In the genomic region with DNA sequence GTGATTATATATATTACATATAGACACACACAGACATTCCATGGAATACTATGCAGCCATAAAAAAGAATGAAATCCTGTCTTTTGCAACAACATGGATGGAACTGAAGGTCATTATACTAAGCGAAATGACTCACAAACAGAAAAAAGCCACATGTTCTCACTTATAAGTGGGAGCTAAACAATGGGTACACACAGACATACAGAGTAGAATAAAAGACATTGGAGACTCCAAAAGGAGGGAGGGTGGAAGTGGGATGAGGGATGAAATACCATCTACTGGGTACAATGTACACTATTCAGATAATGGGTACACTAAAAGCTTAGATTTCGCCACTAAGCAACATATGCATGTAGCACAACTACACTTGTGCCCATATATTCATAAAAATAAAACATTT, we compare ENCODE assay signal across 38 cellular contexts.
"Had no signal": no experiment of that assay in that cellular context is flagged by ENCODE, and none has a peak within 500 bp of the region (broad histone marks: within the 10 kb centered on the region; RNA-seq: fewer than 3 reads in every experiment).

No MANE protein-coding gene starts in this region.

- DNase-seq: activated effector memory CD4-positive, alpha-beta T cell treated with anti-CD3 and anti-CD28 coated beads, Interleukin-2, amount 50 U/mL, for 16 hours; activated effector memory CD4-positive, alpha-beta T cell treated with Interleukin-2 at 50 U/mL for 16 hours; activated gamma-delta T cell; activated gamma-delta T cell treated with Interleukin-2 at 50 U/mL for 16 hours; activated naive CD4-positive, alpha-beta T cell; activated naive CD4-positive, alpha-beta T cell treated with anti-CD3 and anti-CD28 coated beads for 36 hours; activated naive CD4-positive, alpha-beta T cell treated with anti-CD3 and anti-CD28 coated beads, Interleukin-2, amount 10 ng/mL, durations not matched to agents 7 days and 5 days; activated naive CD4-positive, alpha-beta T cell treated with anti-CD3 and anti-CD28 coated beads, Interleukin-2, amount 50 U/mL, for 16 hours; activated naive CD4-positive, alpha-beta T cell treated with Interleukin-2 at 50 U/mL for 16 hours; activated naive CD8-positive, alpha-beta T cell treated with anti-CD3 and anti-CD28 coated beads for 36 hours; activated naive CD8-positive, alpha-beta T cell treated with anti-CD3 and anti-CD28 coated beads, Interleukin-2, amount 10 ng/mL, durations not matched to agents 7 days and 5 days; activated naive CD8-positive, alpha-beta T cell treated with anti-CD3 and anti-CD28 coated beads, Interleukin-2, amount 50 U/mL, for 24 hours; activated T-cell treated with anti-CD3 and anti-CD28 coated beads, Interleukin-2, amount 50 U/mL, for 1 hour; activated T-cell treated with anti-CD3 and anti-CD28 coated beads, Interleukin-2, amount 50 U/mL, for 24 hours; activated T-cell treated with anti-CD3 and anti-CD28 coated beads, Interleukin-2, amount 50 U/mL, for 4 hours; activated T-cell treated with anti-CD3 and anti-CD28 coated beads, Interleukin-2, amount 50 U/mL, for 48 hours; activated T-cell treated with anti-CD3 and anti-CD28 coated beads, Interleukin-2, amount 50 U/mL, for 72 hours; adrenal gland; amniotic stem cell; amygdala; anterior cingulate cortex; aorta; body of pancreas; brain microvascular endothelial cell; caudate nucleus; central memory CD4-positive, alpha-beta T cell; cerebellar nuclear complex had no signal

- H3K4me1 ChIP-seq: adrenal gland, ascending aorta, body of pancreas, breast epithelium had no signal

- H3K9me3 ChIP-seq: adrenal gland, ascending aorta, body of pancreas, breast epithelium had no signal

- H3K27me3 ChIP-seq: adrenal gland, ascending aorta, body of pancreas, brain microvascular endothelial cell, breast epithelium, cardiac muscle cell had no signal

- H3K4me3 ChIP-seq: adrenal gland, ascending aorta, body of pancreas, breast epithelium, cardiac muscle cell had no signal

- H3K36me3 Mint-ChIP-seq: activated naive CD4-positive, alpha-beta T cell treated with anti-CD3 and anti-CD28 coated beads, Interleukin-2, amount 10 ng/mL, durations not matched to agents 7 days and 5 days; activated naive CD4-positive, alpha-beta T cell treated with anti-CD3 and anti-CD28 coated beads, Interleukin-2, amount 50 U/mL, for 24 hours; activated naive CD4-positive, alpha-beta T cell treated with anti-CD3 and anti-CD28 coated beads, Interleukin-2, amount 50 U/mL, for 72 hours; activated naive CD8-positive, alpha-beta T cell; activated naive CD8-positive, alpha-beta T cell treated with anti-CD3 and anti-CD28 coated beads for 36 hours; activated naive CD8-positive, alpha-beta T cell treated with anti-CD3 and anti-CD28 coated beads, Interleukin-2, amount 10 ng/mL, durations not matched to agents 7 days and 5 days had no signal

- H3K4me1 Mint-ChIP-seq: activated naive CD4-positive, alpha-beta T cell treated with anti-CD3 and anti-CD28 coated beads, Interleukin-2, amount 10 ng/mL, durations not matched to agents 7 days and 5 days; activated naive CD4-positive, alpha-beta T cell treated with anti-CD3 and anti-CD28 coated beads, Interleukin-2, amount 50 U/mL, for 24 hours; activated naive CD8-positive, alpha-beta T cell treated with anti-CD3 and anti-CD28 coated beads for 36 hours; activated naive CD8-positive, alpha-beta T cell treated with anti-CD3 and anti-CD28 coated beads, Interleukin-2, amount 10 ng/mL, durations not matched to agents 7 days and 5 days; activated naive CD8-positive, alpha-beta T cell treated with anti-CD3 and anti-CD28 coated beads, Interleukin-2, amount 50 U/mL, for 24 hours; activated T-helper 17 cell treated with anti-CD3 and anti-CD28 coated beads, Interleukin-2, amount 50 U/mL, for 72 hours; central memory CD8-positive, alpha-beta T cell had no signal

- H3K36me3 ChIP-seq: adrenal gland, ascending aorta, brain microvascular endothelial cell, breast epithelium, cardiac muscle cell had no signal

- H3K27me3 Mint-ChIP-seq: activated naive CD4-positive, alpha-beta T cell treated with anti-CD3 and anti-CD28 coated beads, Interleukin-2, amount 10 ng/mL, durations not matched to agents 7 days and 5 days; activated naive CD8-positive, alpha-beta T cell treated with anti-CD3 and anti-CD28 coated beads, Interleukin-2, amount 10 ng/mL, durations not matched to agents 7 days and 5 days; activated naive CD8-positive, alpha-beta T cell treated with anti-CD3 and anti-CD28 coated beads, Interleukin-2, amount 50 U/mL, for 24 hours; activated T-cell treated with anti-CD3 and anti-CD28 coated beads, Interleukin-2, amount 50 U/mL, for 24 hours; activated T-helper 17 cell treated with anti-CD3 and anti-CD28 coated beads, Interleukin-2, amount 50 U/mL, for 72 hours; central memory CD8-positive, alpha-beta T cell had no signal

- H3K27ac ChIP-seq: adrenal gland, ascending aorta, body of pancreas, brain microvascular endothelial cell, breast epithelium, cardiac muscle cell had no signal

- H3K9me3 Mint-ChIP-seq: activated naive CD4-positive, alpha-beta T cell treated with anti-CD3 and anti-CD28 coated beads for 36 hours; activated naive CD4-positive, alpha-beta T cell treated with anti-CD3 and anti-CD28 coated beads, Interleukin-2, amount 10 ng/mL, durations not matched to agents 7 days and 5 days; activated naive CD8-positive, alpha-beta T cell treated with anti-CD3 and anti-CD28 coated beads for 36 hours; activated T-cell treated with anti-CD3 and anti-CD28 coated beads, Interleukin-2, amount 50 U/mL, for 24 hours; activated T-helper 2 cell treated with anti-CD3 and anti-CD28 coated beads, Interferon-gamma antibody, Interleukin-2, Interleukin-4, amounts not matched to agents 10 μg/mL and 5 μg/mL and 100 μg/mL, durations not matched to agents 14 hours and 24 hours and 36 hours had no signal

- H3K27ac Mint-ChIP-seq: activated naive CD4-positive, alpha-beta T cell treated with anti-CD3 and anti-CD28 coated beads for 36 hours; activated naive CD4-positive, alpha-beta T cell treated with anti-CD3 and anti-CD28 coated beads, Interleukin-2, amount 10 ng/mL, durations not matched to agents 7 days and 5 days; activated naive CD4-positive, alpha-beta T cell treated with anti-CD3 and anti-CD28 coated beads, Interleukin-2, amount 50 U/mL, for 24 hours; activated naive CD4-positive, alpha-beta T cell treated with anti-CD3 and anti-CD28 coated beads, Interleukin-2, amount 50 U/mL, for 72 hours; activated naive CD8-positive, alpha-beta T cell; activated naive CD8-positive, alpha-beta T cell treated with anti-CD3 and anti-CD28 coated beads for 36 hours; activated naive CD8-positive, alpha-beta T cell treated with anti-CD3 and anti-CD28 coated beads, Interleukin-2, amount 10 ng/mL, durations not matched to agents 7 days and 5 days; activated naive CD8-positive, alpha-beta T cell treated with anti-CD3 and anti-CD28 coated beads, Interleukin-2, amount 50 U/mL, for 24 hours; activated T-cell treated with anti-CD3 and anti-CD28 coated beads, Interleukin-2, amount 50 U/mL, for 24 hours; activated T-cell treated with anti-CD3 and anti-CD28 coated beads, Interleukin-2, amount 50 U/mL, for 72 hours; activated T-helper 1 cell treated with anti-CD3 and anti-CD28 coated beads, Interleukin-12 subunit alpha, Interleukin-12 subunit beta, Interleukin-2, Interleukin-4 antibody, amounts not matched to agents 30 ng/mL and 10 ng/mL and 1 ng/mL, durations not matched to agents 14 hours and 24 hours and 36 hours; activated T-helper 17 cell treated with anti-CD3 and anti-CD28 coated beads, Interleukin-2, amount 50 U/mL, for 72 hours; activated T-helper 2 cell treated with anti-CD3 and anti-CD28 coated beads, Interferon-gamma antibody, Interleukin-2, Interleukin-4, amounts not matched to agents 10 μg/mL and 5 μg/mL and 100 μg/mL, durations not matched to agents 14 hours and 24 hours and 36 hours had no signal

- H3K4me3 Mint-ChIP-seq: activated naive CD4-positive, alpha-beta T cell treated with anti-CD3 and anti-CD28 coated beads for 36 hours; activated naive CD4-positive, alpha-beta T cell treated with anti-CD3 and anti-CD28 coated beads, Interleukin-2, amount 10 ng/mL, durations not matched to agents 7 days and 5 days; activated naive CD4-positive, alpha-beta T cell treated with anti-CD3 and anti-CD28 coated beads, Interleukin-2, amount 50 U/mL, for 24 hours; activated naive CD8-positive, alpha-beta T cell; activated naive CD8-positive, alpha-beta T cell treated with anti-CD3 and anti-CD28 coated beads for 36 hours; activated naive CD8-positive, alpha-beta T cell treated with anti-CD3 and anti-CD28 coated beads, Interleukin-2, amount 10 ng/mL, durations not matched to agents 7 days and 5 days; activated naive CD8-positive, alpha-beta T cell treated with anti-CD3 and anti-CD28 coated beads, Interleukin-2, amount 50 U/mL, for 24 hours; activated T-cell treated with anti-CD3 and anti-CD28 coated beads, Interleukin-2, amount 50 U/mL, for 24 hours; activated T-cell treated with anti-CD3 and anti-CD28 coated beads, Interleukin-2, amount 50 U/mL, for 4 hours; activated T-cell treated with anti-CD3 and anti-CD28 coated beads, Interleukin-2, amount 50 U/mL, for 72 hours; activated T-helper 1 cell treated with anti-CD3 and anti-CD28 coated beads, Interleukin-12 subunit alpha, Interleukin-12 subunit beta, Interleukin-2, Interleukin-4 antibody, amounts not matched to agents 30 ng/mL and 10 ng/mL and 1 ng/mL, durations not matched to agents 14 hours and 24 hours and 36 hours; activated T-helper 17 cell treated with anti-CD3 and anti-CD28 coated beads, Interleukin-2, amount 50 U/mL, for 72 hours; brain; central memory CD8-positive, alpha-beta T cell had no signal

- ATAC-seq: activated naive CD4-positive, alpha-beta T cell treated with anti-CD3 and anti-CD28 coated beads, Interleukin-2, amount 50 U/mL, for 72 hours; activated naive CD8-positive, alpha-beta T cell treated with anti-CD3 and anti-CD28 coated beads, Interleukin-2, amount 50 U/mL, for 24 hours; activated T-cell treated with anti-CD3 and anti-CD28 coated beads, Interleukin-2, amount 50 U/mL, for 4 hours; activated T-cell treated with anti-CD3 and anti-CD28 coated beads, Interleukin-2, amount 50 U/mL, for 72 hours; activated T-helper 17 cell treated with anti-CD3 and anti-CD28 coated beads, Interleukin-2, amount 50 U/mL, for 72 hours; body of pancreas had no signal
